ENCODE assay signal across 25 cellular contexts in genomic region chr5:38188591-38188990, GRCh38.
DNase-seq lines count a peak whose midpoint lies in the region; FAIRE-seq and TF ChIP-seq lines count a peak whose summit lies in the region.
"Had no signal": no experiment of that assay in that cellular context is flagged by ENCODE, and none has a peak within 500 bp of the region (broad histone marks: within the 10 kb centered on the region; RNA-seq: fewer than 3 reads in every experiment).

No MANE protein-coding gene starts in this region.

- no peaks in the 10 kb centered on the region for H3K79me2 ChIP-seq in smooth muscle cell (ENCODE audit: low read depth)

- peaks cover 7% of the 10 kb centered on the region for H3K27me3 Mint-ChIP-seq in nephron progenitor cell (ENCODE audit: low read depth, poor library complexity)

- no peaks in the 10 kb centered on the region for H3K4me1 ChIP-seq in smooth muscle cell (ENCODE audit: low read depth)
- H3K4me1 ChIP-seq: BE2C, BLaER1 had no signal

- no peaks in the 10 kb centered on the region for H4K20me1 ChIP-seq in smooth muscle cell (ENCODE audit: low read depth)
- H4K20me1 ChIP-seq: BLaER1 had no signal

- peak overlapping the region; percentile 25 for H2AFZ ChIP-seq in smooth muscle cell (ENCODE audit: low read depth)

- no peak overlapping the region for H3K9ac ChIP-seq in smooth muscle cell (ENCODE audit: low read depth)
- H3K9ac ChIP-seq: BLaER1 had no signal

- 85% methylated on average over 6 of the region's 6 CpGs for WGBS in smooth muscle cell (ENCODE audit: low lambda C conversion rate)

- no peaks in the 10 kb centered on the region for H3F3A ChIP-seq in smooth muscle cell (ENCODE audit: low read depth)

- H3K4me2 ChIP-seq in smooth muscle cell = no peak overlapping the region
- H3K4me2 ChIP-seq: BLaER1 had no signal

- DNase-seq in A172 (ENCODE audit: low spot score) (peak; percentile 6), nephron progenitor cell (no peak), smooth muscle cell (lab: John Stamatoyannopoulos, UW; ENCODE audit: unreplicated experiment) (no peak), KBM-7 (no peak), urothelium cell line (ENCODE audit: low spot score) (no peak)
- DNase-seq: ACHN; BE2C; C1 segment of cervical spinal cord; CD4-positive, alpha-beta memory T cell; CD4-positive, CD25-positive, alpha-beta regulatory T cell; CD8-positive, alpha-beta memory T cell; COR-L47; DMS 273 treated with DMSO at 0.1 percent for 48 hours; DMS153; DMS53; DND-41; EL; GDM1 had no signal

- peak overlapping the region; percentile 78 for H3K27ac Mint-ChIP-seq in nephron progenitor cell
- H3K27ac Mint-ChIP-seq: CD14-positive monocyte; CD4-positive, alpha-beta memory T cell; CD4-positive, CD25-positive, alpha-beta regulatory T cell; CD8-positive, alpha-beta memory T cell had no signal

- no peak overlapping the region for H3K27ac ChIP-seq in smooth muscle cell (ENCODE audit: low read depth)
- H3K27ac ChIP-seq: 22Rv1, BLaER1 had no signal

- H3K9me3 Mint-ChIP-seq in nephron progenitor cell = peaks cover 22% of the 10 kb centered on the region
- H3K9me3 Mint-ChIP-seq: CD4-positive, alpha-beta memory T cell; CD8-positive, alpha-beta memory T cell had no signal

- no peaks in the 10 kb centered on the region for H3K36me3 Mint-ChIP-seq in nephron progenitor cell (ENCODE audit: low read depth)
- H3K36me3 Mint-ChIP-seq: CD14-positive monocyte; CD4-positive, alpha-beta memory T cell; CD4-positive, CD25-positive, alpha-beta regulatory T cell; CD8-positive, alpha-beta memory T cell had no signal

- no peaks in the 10 kb centered on the region for H3K27me3 ChIP-seq in smooth muscle cell (ENCODE audit: low read depth)
- H3K27me3 ChIP-seq: BE2C, BLaER1 had no signal

- H3K4me3 ChIP-seq in smooth muscle cell = no peak overlapping the region
- H3K4me3 ChIP-seq: BLaER1, GM12878 had no signal

- peak overlapping the region; percentile 46 for H3K4me3 Mint-ChIP-seq in nephron progenitor cell
- H3K4me3 Mint-ChIP-seq: CD4-positive, alpha-beta memory T cell; CD4-positive, CD25-positive, alpha-beta regulatory T cell; CD8-positive, alpha-beta memory T cell had no signal

- in situ Hi-C loops in KBM-7 (cut with MboI; ENCODE audit: low pct_unique_long_range_greater_than_20kb, low sequenced_read_pairs) = loop anchor here (25.0 kb wide), 2 partner anchors 701 to 776 kb away; no protein-coding TSS in a partner anchor

- peaks cover 64% of the 10 kb centered on the region for H3K4me1 Mint-ChIP-seq in nephron progenitor cell

- no peaks in the 10 kb centered on the region for H3K9me3 ChIP-seq in smooth muscle cell (replicated peaks; ENCODE audit: low read depth)
- H3K9me3 ChIP-seq: BE2C, BLaER1 had no signal

- TF ChIP-seq CTCF in nephron progenitor cell (IDR thresholded peaks at IDR 0.05) (no peak), smooth muscle cell (IDR thresholded peaks at IDR 0.05; ENCODE audit: borderline replicate concordance, insufficient read depth, poor library complexity, severe bottlenecking) (no peak)

- no peaks in the 10 kb centered on the region for H3K36me3 ChIP-seq in smooth muscle cell (ENCODE audit: low read depth)
- H3K36me3 ChIP-seq: BE2C, BLaER1 had no signal

- FAIRE-seq in urothelium cell line (lab: Jason Lieb, UNC) = no peak
- FAIRE-seq: A204.1, GM12878, GM12892, GM18507 had no signal
